ENCODE assay signal across 27 cellular contexts in genomic region chr18:53753616-53754015, GRCh38.
"Had no signal": no experiment of that assay in that cellular context is flagged by ENCODE, and none has a peak within 500 bp of the region (broad histone marks: within the 10 kb centered on the region; RNA-seq: fewer than 3 reads in every experiment).

No MANE protein-coding gene starts in this region.

- H3K4me3 Mint-ChIP-seq: activated naive CD4-positive, alpha-beta T cell treated with anti-CD3 and anti-CD28 coated beads, Interleukin-2, amount 10 ng/mL, durations not matched to agents 7 days and 5 days; activated naive CD8-positive, alpha-beta T cell treated with anti-CD3 and anti-CD28 coated beads, Interleukin-2, amount 50 U/mL, for 24 hours; naive thymus-derived CD8-positive, alpha-beta T cell had no signal

- ATAC-seq: activated naive CD8-positive, alpha-beta T cell treated with anti-CD3 and anti-CD28 coated beads, Interleukin-2, amount 50 U/mL, for 24 hours; left cardiac atrium; naive thymus-derived CD8-positive, alpha-beta T cell had no signal

- H3K4me1 ChIP-seq: colonic mucosa, thyroid gland, uterus had no signal

- H3K9me3 ChIP-seq: colonic mucosa, thyroid gland, uterus had no signal

- H3K27ac Mint-ChIP-seq: activated naive CD4-positive, alpha-beta T cell treated with anti-CD3 and anti-CD28 coated beads, Interleukin-2, amount 10 ng/mL, durations not matched to agents 7 days and 5 days; activated naive CD8-positive, alpha-beta T cell treated with anti-CD3 and anti-CD28 coated beads, Interleukin-2, amount 50 U/mL, for 24 hours; naive thymus-derived CD8-positive, alpha-beta T cell had no signal

- H3K27me3 Mint-ChIP-seq: activated naive CD4-positive, alpha-beta T cell treated with anti-CD3 and anti-CD28 coated beads, Interleukin-2, amount 10 ng/mL, durations not matched to agents 7 days and 5 days had no signal

- H3K4me1 Mint-ChIP-seq: activated naive CD4-positive, alpha-beta T cell treated with anti-CD3 and anti-CD28 coated beads, Interleukin-2, amount 10 ng/mL, durations not matched to agents 7 days and 5 days; activated naive CD8-positive, alpha-beta T cell treated with anti-CD3 and anti-CD28 coated beads, Interleukin-2, amount 50 U/mL, for 24 hours; naive thymus-derived CD8-positive, alpha-beta T cell had no signal

- H3K4me3 ChIP-seq: colonic mucosa, thyroid gland, uterus had no signal

- FAIRE-seq: endometrium, islet of Langerhans had no signal

- H3K36me3 Mint-ChIP-seq: activated naive CD4-positive, alpha-beta T cell treated with anti-CD3 and anti-CD28 coated beads, Interleukin-2, amount 10 ng/mL, durations not matched to agents 7 days and 5 days; naive thymus-derived CD8-positive, alpha-beta T cell had no signal

- DNase-seq: activated CD4-positive, alpha-beta T cell treated with anti-CD3 and anti-CD28 coated beads, Interleukin-2, amount 50 U/mL, for 1 hour; activated CD4-positive, CD25-positive, alpha-beta regulatory T cell treated with anti-CD3 and anti-CD28 coated beads, Interleukin-2, amount 50 U/mL, for 72 hours; activated CD8-positive, alpha-beta memory T cell treated with anti-CD3 and anti-CD28 coated beads for 24 hours; activated CD8-positive, alpha-beta memory T cell treated with anti-CD3 and anti-CD28 coated beads, Interleukin-2, amount 50 U/mL, for 48 hours; activated effector memory CD4-positive, alpha-beta T cell treated with Interleukin-2 at 50 U/mL for 16 hours; activated naive CD4-positive, alpha-beta T cell treated with anti-CD3 and anti-CD28 coated beads, Interleukin-2, amount 10 ng/mL, durations not matched to agents 7 days and 5 days; activated naive CD8-positive, alpha-beta T cell treated with anti-CD3 and anti-CD28 coated beads, Interleukin-2, amount 50 U/mL, for 24 hours; activated T-cell treated with anti-CD3 and anti-CD28 coated beads, Interleukin-2, amount 50 U/mL, for 48 hours; anterior cingulate cortex; brain microvascular endothelial cell; central memory CD4-positive, alpha-beta T cell; colonic mucosa; erythroblast; foreskin melanocyte; glutamatergic neuron; hippocampal formation; left cardiac atrium; mesenchymal stem cell; naive thymus-derived CD8-positive, alpha-beta T cell; occipital lobe; posterior cingulate gyrus; stimulated activated CD8-positive, alpha-beta memory T cell treated with anti-CD3 and anti-CD28 coated beads, Interleukin-4, amount 100 ng/mL, for 48 hours; stimulated activated naive CD4-positive, alpha-beta T cell; thyroid gland; uterus had no signal

- H3K27ac ChIP-seq: brain microvascular endothelial cell, colonic mucosa, thyroid gland, uterus had no signal

- H3K36me3 ChIP-seq: brain microvascular endothelial cell, colonic mucosa, thyroid gland, uterus had no signal

- H3K9me3 Mint-ChIP-seq: activated naive CD4-positive, alpha-beta T cell treated with anti-CD3 and anti-CD28 coated beads, Interleukin-2, amount 10 ng/mL, durations not matched to agents 7 days and 5 days had no signal

- H3K27me3 ChIP-seq: brain microvascular endothelial cell, colonic mucosa, thyroid gland, uterus had no signal
